Comparison of ENCODE assay signal across 1 cellular context in genomic region chr1:112790920-112791722, GRCh38.
TF ChIP-seq lines count a peak whose summit lies in the region.

No MANE protein-coding gene starts in this region.

TF ChIP-seq in SK-N-SH, 30 proteins besides CTCF, POLR2A, EP300 and RAD21:
- TF ChIP-seq, protein P1, sequence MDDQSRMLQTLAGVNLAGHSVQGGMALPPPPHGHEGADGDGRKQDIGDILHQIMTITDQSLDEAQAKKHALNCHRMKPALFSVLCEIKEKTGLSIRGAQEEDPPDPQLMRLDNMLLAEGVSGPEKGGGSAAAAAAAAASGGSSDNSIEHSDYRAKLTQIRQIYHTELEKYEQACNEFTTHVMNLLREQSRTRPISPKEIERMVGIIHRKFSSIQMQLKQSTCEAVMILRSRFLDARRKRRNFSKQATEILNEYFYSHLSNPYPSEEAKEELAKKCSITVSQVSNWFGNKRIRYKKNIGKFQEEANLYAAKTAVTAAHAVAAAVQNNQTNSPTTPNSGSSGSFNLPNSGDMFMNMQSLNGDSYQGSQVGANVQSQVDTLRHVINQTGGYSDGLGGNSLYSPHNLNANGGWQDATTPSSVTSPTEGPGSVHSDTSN (IDR thresholded peaks at IDR 0.05): peak; percentile 48
- TF ChIP-seq USF1 (IDR thresholded peaks at IDR 0.05; ENCODE audit: borderline replicate concordance, low read depth): no peak
- peak; percentile 63; the same call in 1 of the 2 replicates for TF ChIP-seq TEAD4 (IDR thresholded peaks at IDR 0.05; ENCODE audit: borderline replicate concordance, insufficient read depth)
- TF ChIP-seq JUND (IDR thresholded peaks at IDR 0.05): no peak
- no peak for TF ChIP-seq EZH2phosphoT487 (IDR thresholded peaks at IDR 0.05; ENCODE audit: borderline replicate concordance, low read depth)
- no peak for TF ChIP-seq SMC3 (IDR thresholded peaks at IDR 0.05; ENCODE audit: low read depth, low read length)
- TF ChIP-seq GATA2 (CRISPR knock-in tag; IDR thresholded peaks at IDR 0.05): peak; percentile 99
- no peak for TF ChIP-seq FOSL2 (IDR thresholded peaks at IDR 0.05; ENCODE audit: borderline replicate concordance, low read depth)
- no peak for TF ChIP-seq RXRA (IDR thresholded peaks at IDR 0.05; ENCODE audit: borderline replicate concordance, low read depth)
- TF ChIP-seq TCF12 (IDR thresholded peaks at IDR 0.05): peak; percentile 23
- TF ChIP-seq FOXM1 (IDR thresholded peaks at IDR 0.05; ENCODE audit: low read depth): no peak
- TF ChIP-seq YY1 (IDR thresholded peaks at IDR 0.05; ENCODE audit: low read depth): no peak
- peak; percentile 71 for TF ChIP-seq CHD2 (IDR thresholded peaks at IDR 0.05; ENCODE audit: low read length, partially characterized antibody)
- TF ChIP-seq RCOR1 (IDR thresholded peaks at IDR 0.05; ENCODE audit: low read length): peak; percentile 98
- TF ChIP-seq, protein P2, sequence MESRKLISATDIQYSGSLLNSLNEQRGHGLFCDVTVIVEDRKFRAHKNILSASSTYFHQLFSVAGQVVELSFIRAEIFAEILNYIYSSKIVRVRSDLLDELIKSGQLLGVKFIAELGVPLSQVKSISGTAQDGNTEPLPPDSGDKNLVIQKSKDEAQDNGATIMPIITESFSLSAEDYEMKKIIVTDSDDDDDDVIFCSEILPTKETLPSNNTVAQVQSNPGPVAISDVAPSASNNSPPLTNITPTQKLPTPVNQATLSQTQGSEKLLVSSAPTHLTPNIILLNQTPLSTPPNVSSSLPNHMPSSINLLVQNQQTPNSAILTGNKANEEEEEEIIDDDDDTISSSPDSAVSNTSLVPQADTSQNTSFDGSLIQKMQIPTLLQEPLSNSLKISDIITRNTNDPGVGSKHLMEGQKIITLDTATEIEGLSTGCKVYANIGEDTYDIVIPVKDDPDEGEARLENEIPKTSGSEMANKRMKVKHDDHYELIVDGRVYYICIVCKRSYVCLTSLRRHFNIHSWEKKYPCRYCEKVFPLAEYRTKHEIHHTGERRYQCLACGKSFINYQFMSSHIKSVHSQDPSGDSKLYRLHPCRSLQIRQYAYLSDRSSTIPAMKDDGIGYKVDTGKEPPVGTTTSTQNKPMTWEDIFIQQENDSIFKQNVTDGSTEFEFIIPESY (IDR thresholded peaks at IDR 0.05; ENCODE audit: borderline replicate concordance, low read depth): no peak
- no peak for TF ChIP-seq NRF1 (IDR thresholded peaks at IDR 0.05; ENCODE audit: low read depth, low read length)
- no peak for TF ChIP-seq RFX5 (IDR thresholded peaks at IDR 0.05; ENCODE audit: low read length)
- TF ChIP-seq GABPA (IDR thresholded peaks at IDR 0.05; ENCODE audit: low read depth): no peak
- TF ChIP-seq, protein P3, sequence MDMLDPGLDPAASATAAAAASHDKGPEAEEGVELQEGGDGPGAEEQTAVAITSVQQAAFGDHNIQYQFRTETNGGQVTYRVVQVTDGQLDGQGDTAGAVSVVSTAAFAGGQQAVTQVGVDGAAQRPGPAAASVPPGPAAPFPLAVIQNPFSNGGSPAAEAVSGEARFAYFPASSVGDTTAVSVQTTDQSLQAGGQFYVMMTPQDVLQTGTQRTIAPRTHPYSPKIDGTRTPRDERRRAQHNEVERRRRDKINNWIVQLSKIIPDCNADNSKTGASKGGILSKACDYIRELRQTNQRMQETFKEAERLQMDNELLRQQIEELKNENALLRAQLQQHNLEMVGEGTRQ (IDR thresholded peaks at IDR 0.05; ENCODE audit: borderline replicate concordance, low read depth, low read length): no peak
- no peak for TF ChIP-seq MEF2A (IDR thresholded peaks at IDR 0.05; ENCODE audit: borderline replicate concordance, low read depth)
- no peak for TF ChIP-seq MXI1 (IDR thresholded peaks at IDR 0.05; ENCODE audit: low read depth, low read length)
- no peak for TF ChIP-seq POLR2AphosphoS5 (IDR thresholded peaks at IDR 0.05; ENCODE audit: low read depth, low read length)
- no peak for TF ChIP-seq MAX (IDR thresholded peaks at IDR 0.05; ENCODE audit: low read depth)
- TF ChIP-seq ELF1 (IDR thresholded peaks at IDR 0.05): no peak
- no peak for TF ChIP-seq TAF1 (IDR thresholded peaks at IDR 0.05; ENCODE audit: borderline replicate concordance, low read depth, low read length)
- TF ChIP-seq IRF3 (IDR thresholded peaks at IDR 0.05; ENCODE audit: low read depth, low read length): no peak
- TF ChIP-seq NFIC (IDR thresholded peaks at IDR 0.05; ENCODE audit: borderline replicate concordance): no peak
- TF ChIP-seq FOXJ3 (CRISPR knock-in tag; IDR thresholded peaks at IDR 0.05): peak; percentile 87; the same call in 1 of the 2 replicates
- TF ChIP-seq, protein P4, sequence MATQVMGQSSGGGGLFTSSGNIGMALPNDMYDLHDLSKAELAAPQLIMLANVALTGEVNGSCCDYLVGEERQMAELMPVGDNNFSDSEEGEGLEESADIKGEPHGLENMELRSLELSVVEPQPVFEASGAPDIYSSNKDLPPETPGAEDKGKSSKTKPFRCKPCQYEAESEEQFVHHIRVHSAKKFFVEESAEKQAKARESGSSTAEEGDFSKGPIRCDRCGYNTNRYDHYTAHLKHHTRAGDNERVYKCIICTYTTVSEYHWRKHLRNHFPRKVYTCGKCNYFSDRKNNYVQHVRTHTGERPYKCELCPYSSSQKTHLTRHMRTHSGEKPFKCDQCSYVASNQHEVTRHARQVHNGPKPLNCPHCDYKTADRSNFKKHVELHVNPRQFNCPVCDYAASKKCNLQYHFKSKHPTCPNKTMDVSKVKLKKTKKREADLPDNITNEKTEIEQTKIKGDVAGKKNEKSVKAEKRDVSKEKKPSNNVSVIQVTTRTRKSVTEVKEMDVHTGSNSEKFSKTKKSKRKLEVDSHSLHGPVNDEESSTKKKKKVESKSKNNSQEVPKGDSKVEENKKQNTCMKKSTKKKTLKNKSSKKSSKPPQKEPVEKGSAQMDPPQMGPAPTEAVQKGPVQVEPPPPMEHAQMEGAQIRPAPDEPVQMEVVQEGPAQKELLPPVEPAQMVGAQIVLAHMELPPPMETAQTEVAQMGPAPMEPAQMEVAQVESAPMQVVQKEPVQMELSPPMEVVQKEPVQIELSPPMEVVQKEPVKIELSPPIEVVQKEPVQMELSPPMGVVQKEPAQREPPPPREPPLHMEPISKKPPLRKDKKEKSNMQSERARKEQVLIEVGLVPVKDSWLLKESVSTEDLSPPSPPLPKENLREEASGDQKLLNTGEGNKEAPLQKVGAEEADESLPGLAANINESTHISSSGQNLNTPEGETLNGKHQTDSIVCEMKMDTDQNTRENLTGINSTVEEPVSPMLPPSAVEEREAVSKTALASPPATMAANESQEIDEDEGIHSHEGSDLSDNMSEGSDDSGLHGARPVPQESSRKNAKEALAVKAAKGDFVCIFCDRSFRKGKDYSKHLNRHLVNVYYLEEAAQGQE (IDR thresholded peaks at IDR 0.05; ENCODE audit: low read depth, low read length): no peak
- TF ChIP-seq SIN3A (IDR thresholded peaks at IDR 0.05; ENCODE audit: borderline replicate concordance, low read depth, low read length): no peak
